Comparison of ENCODE assay signal across 6 cellular contexts in the genomic region with DNA sequence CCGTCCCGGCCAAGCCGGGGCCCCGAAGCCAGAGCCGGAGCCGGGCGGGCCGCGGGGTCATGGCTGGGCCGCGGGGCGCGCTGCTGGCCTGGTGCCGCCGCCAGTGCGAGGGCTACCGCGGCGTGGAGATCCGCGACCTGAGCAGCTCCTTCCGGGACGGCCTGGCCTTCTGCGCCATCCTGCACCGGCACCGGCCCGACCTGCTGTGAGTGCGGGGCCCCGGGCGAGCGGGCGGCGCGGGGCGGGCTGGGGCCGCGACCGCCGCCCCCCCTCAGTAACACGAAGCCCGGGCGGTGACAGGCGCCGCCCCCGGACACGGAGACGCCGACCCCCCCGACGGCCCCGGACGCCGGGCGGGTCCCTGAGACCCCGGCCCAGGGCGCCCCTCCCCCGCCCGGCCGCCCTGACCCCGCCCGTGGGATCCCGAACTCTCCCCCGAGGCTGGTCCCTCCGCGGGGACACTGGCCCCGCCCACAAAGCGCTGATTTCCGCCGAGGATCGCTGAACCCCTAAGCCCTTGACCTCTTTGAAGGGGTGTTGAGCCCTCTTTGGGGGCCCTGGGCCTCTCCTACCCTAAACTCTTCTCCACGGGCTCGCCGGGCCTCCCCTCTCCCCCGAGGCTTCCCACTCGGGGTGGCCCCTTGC. TPM values are rescaled to one million over a fixed set of nuclear protein-coding genes. Genes with fewer than 3 reads are reported as not detected.
A peak's percentile ranks its signal among the peaks of the same experiment; 100 is the strongest.
DNase-seq lines count a peak whose midpoint lies in the region; ATAC-seq, FAIRE-seq and TF ChIP-seq lines count a peak whose summit lies in the region.

No MANE protein-coding gene starts in this region.

- H3K27ac ChIP-seq in kidney (ENCODE audit: low read depth in 2 of 2, low read length in 2 of 2) (no peak overlapping the region), aorta (ENCODE audit: low read depth in 1 of 2, low read length in 2 of 2) (peak overlapping the region in 1 of 2 donors; percentile 46)

- no peaks in the 10 kb centered on the region for H3K27me3 ChIP-seq in aorta (ENCODE audit: control insufficient read depth in 1 of 2, insufficient read depth in 2 of 2, low read length in 1 of 2)

- intact Hi-C loops in Calu3 (cut with micrococcal nuclease; ENCODE audit: unreplicated experiment) (no loop called here), kidney (cut with DNase I) (no loop called here), aorta (cut with DNase I) (no loop called here)

- ATAC-seq in HG02852 (IDR thresholded peaks at IDR 0.05; ENCODE audit: unreplicated experiment) (peak; percentile 37), aorta (ENCODE audit: low FRiP score) (no peak)
- peak; percentile 49 to 51 for ATAC-seq in activated T-cell treated with anti-CD3 and anti-CD28 coated beads, Interleukin-2, amount 50 U/mL, for 4 hours

- DNase-seq in Calu3 (peak; percentile 40), kidney (peak; percentile 81), aorta (peak in 1 of 2 donors; percentile 80), ureter (ENCODE audit: low spot score) (no peak)
- DNase-seq in activated T-cell treated with anti-CD3 and anti-CD28 coated beads, Interleukin-2, amount 50 U/mL, for 4 hours: no peak

- 1% methylated on average over 45 to 75 of the region's 75 CpGs for WGBS in aorta, 2 donors

- CTCF ChIA-PET in Calu3 (lab: Charles Lee): interaction anchor here (0.8 to 1.9 kb wide), 2 partner anchors 11 to 19 kb away, joined by 4 to 14 read pairs; no protein-coding TSS in a partner anchor

- H3K4me1 Mint-ChIP-seq in Calu3 (ENCODE audit: low read depth, unreplicated experiment): peaks cover 26% of the 10 kb centered on the region
- peaks cover 33% of the 10 kb centered on the region for H3K4me1 Mint-ChIP-seq in activated T-cell treated with anti-CD3 and anti-CD28 coated beads, Interleukin-2, amount 50 U/mL, for 4 hours (ENCODE audit: low read depth)

- H3K9ac ChIP-seq in kidney (ENCODE audit: low read length in 2 of 2): peak overlapping the region; percentile 11 to 65

- H3K9me3 ChIP-seq in kidney (ENCODE audit: control insufficient read depth in 1 of 2, low read length in 2 of 2) (no peaks in the 10 kb centered on the region), aorta (ENCODE audit: control insufficient read depth, low read length) (no peaks in the 10 kb centered on the region)

- H3K4me3 ChIP-seq in kidney (ENCODE audit: low read length in 2 of 2) (peak overlapping the region; percentile 36 to 66), aorta (ENCODE audit: low read length in 2 of 2) (peak overlapping the region; percentile 67 to 85)

- peak overlapping the region; percentile 76 for H3K4me3 Mint-ChIP-seq in Calu3 (ENCODE audit: low read depth, unreplicated experiment)
- peak overlapping the region; percentile 80 for H3K4me3 Mint-ChIP-seq in activated T-cell treated with anti-CD3 and anti-CD28 coated beads, Interleukin-2, amount 50 U/mL, for 4 hours

- no peaks in the 10 kb centered on the region for H3K27me3 Mint-ChIP-seq in Calu3 (ENCODE audit: unreplicated experiment)
- H3K27me3 Mint-ChIP-seq in activated T-cell treated with anti-CD3 and anti-CD28 coated beads, Interleukin-2, amount 50 U/mL, for 4 hours (ENCODE audit: low read depth): no peaks in the 10 kb centered on the region

- peak overlapping the region; percentile 52 for H3K27ac Mint-ChIP-seq in Calu3 (ENCODE audit: unreplicated experiment)

- TF ChIP-seq CTCF in Calu3 (IDR thresholded peaks at IDR 0.05; ENCODE audit: unreplicated experiment) (no peak), kidney (IDR thresholded peaks at IDR 0.05; ENCODE audit: borderline replicate concordance, extremely low read depth, insufficient read depth) (no peak)

- no peaks in the 10 kb centered on the region for H3K36me3 ChIP-seq in kidney (ENCODE audit: control insufficient read depth in 1 of 2, insufficient read depth in 2 of 2, low read length in 2 of 2)
- no peaks in the 10 kb centered on the region for H3K36me3 ChIP-seq in aorta (ENCODE audit: control insufficient read depth in 1 of 2, insufficient read depth in 2 of 2, low read length in 1 of 2)

- no peak for FAIRE-seq in kidney (lab: Jason Lieb, UNC)

- H3K4me1 ChIP-seq in kidney (ENCODE audit: control insufficient read depth in 1 of 2, insufficient read depth in 1 of 2, low read depth in 1 of 2, low read length in 2 of 2) (peaks cover 4 to 13% of the 10 kb centered on the region in 2 donors), aorta (ENCODE audit: control insufficient read depth in 1 of 2, insufficient read depth in 2 of 2, low read length in 2 of 2) (no peaks in the 10 kb centered on the region)

- BruUV-seq in Calu3 (replicated peaks; lab: Mats Ljungman, UMichigan): no TSS peak

- peaks cover 46% of the 10 kb centered on the region for H3K36me3 Mint-ChIP-seq in Calu3 (ENCODE audit: insufficient read depth, unreplicated experiment)
- no peaks in the 10 kb centered on the region for H3K36me3 Mint-ChIP-seq in activated T-cell treated with anti-CD3 and anti-CD28 coated beads, Interleukin-2, amount 50 U/mL, for 4 hours (ENCODE audit: insufficient read depth)

- no peaks in the 10 kb centered on the region for H3K9me3 Mint-ChIP-seq in Calu3 (ENCODE audit: low read depth, unreplicated experiment)
- no peaks in the 10 kb centered on the region for H3K9me3 Mint-ChIP-seq in activated T-cell treated with anti-CD3 and anti-CD28 coated beads, Interleukin-2, amount 50 U/mL, for 4 hours

RNA-seq across cellular contexts. Expression of a gene that starts 0.4 kb away (rescaled TPM):
- total RNA-seq in Calu3 (2022) (60.7 and 69.7 TPM in 2 replicates), kidney (30.9 TPM), aorta (10 to 100 TPM; 24.2 to 39.3 TPM), ureter (80.2 TPM)
- total RNA-seq in activated T-cell treated with anti-CD3 and anti-CD28 coated beads, Interleukin-2, amount 50 U/mL, for 4 hours: 10 to 100 TPM; 16.0 to 16.2 (median 16.0) TPM
- polyA plus RNA-seq in kidney (ENCODE audit: insufficient read depth, low read depth, low replicate concordance) (9.6 TPM), aorta (10 to 100 TPM in 1 of 2 donors, 1 to 10 TPM in 1; 7.0 to 12.8 TPM)

RNA-seq across cellular contexts. Expression of a gene that starts 46.9 kb away (rescaled TPM):
- total RNA-seq in Calu3 (2022): 0.52 and 0.69 TPM in 2 replicates
- under 1 TPM in 1 of 3 donors, not detected in 2; 0.46 TPM for total RNA-seq in activated T-cell treated with anti-CD3 and anti-CD28 coated beads, Interleukin-2, amount 50 U/mL, for 4 hours
- 0.57 TPM for total RNA-seq in kidney
- 1.0 TPM for polyA plus RNA-seq in kidney (ENCODE audit: insufficient read depth, low read depth, low replicate concordance)
- not detected for total RNA-seq in aorta
- polyA plus RNA-seq in aorta: under 1 TPM in 1 of 2 donors, not detected in 1; 0.18 TPM
- total RNA-seq in ureter: not detected

RNA-seq across cellular contexts. Expression of a gene that starts 47.0 kb away (rescaled TPM):
- total RNA-seq in Calu3 (2022) (105 and 111 TPM in 2 replicates), kidney (57.9 TPM), aorta (10 to 100 TPM; 45.9 to 46.2 TPM), ureter (49.5 TPM)
- 100 to 1,000 TPM; 155 to 176 (median 163) TPM for total RNA-seq in activated T-cell treated with anti-CD3 and anti-CD28 coated beads, Interleukin-2, amount 50 U/mL, for 4 hours
- polyA plus RNA-seq in kidney (ENCODE audit: insufficient read depth, low read depth, low replicate concordance) (121 TPM), aorta (100 to 1,000 TPM; 150 to 169 TPM)

RNA-seq across cellular contexts. Expression of a gene that starts 57.3 kb away (rescaled TPM):
- total RNA-seq in Calu3 (2022): 287 and 402 TPM in 2 replicates
- total RNA-seq in activated T-cell treated with anti-CD3 and anti-CD28 coated beads, Interleukin-2, amount 50 U/mL, for 4 hours: 100 to 1,000 TPM; 448 to 518 (median 461) TPM
- 352 TPM for total RNA-seq in kidney
- 376 TPM for polyA plus RNA-seq in kidney (ENCODE audit: insufficient read depth, low read depth, low replicate concordance)
- 100 to 1,000 TPM; 276 to 356 TPM for total RNA-seq in aorta
- 100 to 1,000 TPM; 307 to 366 TPM for polyA plus RNA-seq in aorta
- total RNA-seq in ureter: 544 TPM

Comparison
In these comparisons a context has a peak if more than half of its experiments do, and no peak if none do; other contexts are left out.
1. DNase-seq: peak in Calu3 (single experiment) and kidney (single experiment); none in activated T-cell treated with anti-CD3 and anti-CD28 coated beads, Interleukin-2, amount 50 U/mL, for 4 hours (single experiment) and ureter (single experiment).